7 cellular contexts compared by ENCODE assay signal in genomic region chr13:30552567-30552966, GRCh38.
"Had no signal": no experiment of that assay in that cellular context is flagged by ENCODE, and none has a peak within 500 bp of the region (broad histone marks: within the 10 kb centered on the region; RNA-seq: fewer than 3 reads in every experiment).

No MANE protein-coding gene starts in this region.

- ATAC-seq: K562 had no signal

- H3K4me3 Mint-ChIP-seq: IgD-negative memory B cell had no signal

- DNase-seq: IMR-90, KBM-7, KG1 had no signal

- H3K27ac ChIP-seq: HL-60 had no signal

- FAIRE-seq: HTR-8/SVneo, K562 had no signal

- H3K36me3 Mint-ChIP-seq: IgD-negative memory B cell had no signal

- H3K4me3 ChIP-seq: K562 had no signal

- H3K27ac Mint-ChIP-seq: IgD-negative memory B cell had no signal

- H3K27me3 Mint-ChIP-seq: IgD-negative memory B cell had no signal
